In genomic region chr19:17090501-17091074, GRCh38 we compare ENCODE assay signal across 10 cellular contexts. TPM values are rescaled to one million over a fixed set of nuclear protein-coding genes. Genes with fewer than 3 reads are reported as not detected.
DNase-seq lines count a peak whose midpoint lies in the region; ATAC-seq and TF ChIP-seq lines count a peak whose summit lies in the region.
"Had no signal": no experiment of that assay in that cellular context is flagged by ENCODE, and none has a peak within 500 bp of the region (broad histone marks: within the 10 kb centered on the region; RNA-seq: fewer than 3 reads in every experiment).

No MANE protein-coding gene starts in this region.

- H3K36me3 ChIP-seq in muscle layer of duodenum (ENCODE audit: control insufficient read depth in 1 of 2, insufficient read depth in 2 of 2, low read length in 2 of 2), result no peaks in the 10 kb centered on the region

- ATAC-seq in activated naive CD8-positive, alpha-beta T cell treated with anti-CD3 and anti-CD28 coated beads, Interleukin-2, amount 50 U/mL, for 24 hours, result peak; percentile 84
- ATAC-seq in left colon, result no peak
- ATAC-seq: body of pancreas had no signal

- peak overlapping the region; percentile 1 for H3K4me3 Mint-ChIP-seq in activated naive CD8-positive, alpha-beta T cell treated with anti-CD3 and anti-CD28 coated beads, Interleukin-2, amount 50 U/mL, for 24 hours

- peaks cover 3% of the 10 kb centered on the region; the same call in 1 of the 2 replicates for H3K9me3 ChIP-seq in AG04450 (ENCODE audit: control insufficient read depth, insufficient read depth, low read length)
- H3K9me3 ChIP-seq in muscle layer of duodenum (ENCODE audit: control insufficient read depth in 1 of 2, low read length in 2 of 2), result no peaks in the 10 kb centered on the region
- H3K9me3 ChIP-seq: body of pancreas had no signal

- H3K4me1 Mint-ChIP-seq in activated naive CD8-positive, alpha-beta T cell treated with anti-CD3 and anti-CD28 coated beads, Interleukin-2, amount 50 U/mL, for 24 hours, result peaks cover 43% of the 10 kb centered on the region

- POLR2A ChIA-PET in AG04450 (lab: Yijun Ruan, JAX), result no interaction called here

- H3K36me3 Mint-ChIP-seq in activated naive CD8-positive, alpha-beta T cell treated with anti-CD3 and anti-CD28 coated beads, Interleukin-2, amount 50 U/mL, for 24 hours (ENCODE audit: low read depth), result peaks cover 12% of the 10 kb centered on the region

- H3K4me3 ChIP-seq in AG04450 (ENCODE audit: low read depth, low read length) (no peak overlapping the region), muscle layer of duodenum (ENCODE audit: low read depth in 1 of 2, low read length in 2 of 2) (no peak overlapping the region)
- H3K4me3 ChIP-seq: body of pancreas had no signal

- no peaks in the 10 kb centered on the region for H3K9me3 Mint-ChIP-seq in activated naive CD8-positive, alpha-beta T cell treated with anti-CD3 and anti-CD28 coated beads, Interleukin-2, amount 50 U/mL, for 24 hours

- no peak for TF ChIP-seq CTCF in AG04450 (IDR thresholded peaks at IDR 0.05; ENCODE audit: low read depth, low read length)

- intact Hi-C loops in left colon (cut with DNase I, micrococcal nuclease), result no loop called here

- peak overlapping the region; percentile 99 for H3K27ac ChIP-seq in AG04450 (ENCODE audit: low read depth, low read length)
- peak overlapping the region; percentile 53 for H3K27ac ChIP-seq in muscle layer of duodenum (ENCODE audit: low read length)

- no peaks in the 10 kb centered on the region for H3K27me3 Mint-ChIP-seq in activated naive CD8-positive, alpha-beta T cell treated with anti-CD3 and anti-CD28 coated beads, Interleukin-2, amount 50 U/mL, for 24 hours

- H3K27me3 ChIP-seq in AG04450 (ENCODE audit: control insufficient read depth, insufficient read depth, low read length) (no peaks in the 10 kb centered on the region), muscle layer of duodenum (ENCODE audit: low read depth, low read length) (no peaks in the 10 kb centered on the region)
- H3K27me3 ChIP-seq: body of pancreas had no signal

- DNase-seq in AG04450 (ENCODE audit: low read depth, low spot score), result no peak
- DNase-seq in MV-4-11 (lab: John Stamatoyannopoulos, UW), result peak; percentile 70
- DNase-seq in activated naive CD8-positive, alpha-beta T cell treated with anti-CD3 and anti-CD28 coated beads, Interleukin-2, amount 50 U/mL, for 24 hours, result no peak
- no peak for DNase-seq in globus pallidus (ENCODE audit: low spot score)
- DNase-seq in NCI-H774 (lab: John Stamatoyannopoulos, UW), result no peak
- no peak for DNase-seq in NCI-H187 treated with DMSO at 0.1 percent for 48 hours (lab: John Stamatoyannopoulos, UW)
- DNase-seq in left colon, result no peak
- DNase-seq: NCI-H82 had no signal

- peak overlapping the region; percentile 23 for H3K27ac Mint-ChIP-seq in activated naive CD8-positive, alpha-beta T cell treated with anti-CD3 and anti-CD28 coated beads, Interleukin-2, amount 50 U/mL, for 24 hours

- CTCF ChIA-PET in AG04450 (lab: Charles Lee), result interaction anchor here (0.9 kb wide), 1 partner anchor 11 kb away, joined by 3 read pairs; no protein-coding TSS in a partner anchor

- peaks cover 9 to 49% of the 10 kb centered on the region in 2 donors for H3K4me1 ChIP-seq in muscle layer of duodenum (ENCODE audit: control insufficient read depth in 1 of 2, insufficient read depth in 2 of 2, low read length in 2 of 2)
- H3K4me1 ChIP-seq: body of pancreas had no signal

RNA-seq across cellular contexts. Expression of gene MYO9B, which starts 15.0 kb away (rescaled TPM):
- polyA plus RNA-seq in AG04450 (2011; rRNA removed), result 34.5 and 42.5 TPM in 2 replicates
- polyA minus RNA-seq in AG04450 (2011; rRNA and poly(A)+ RNA removed), result 81.8 and 112 TPM in 2 replicates
- 10 to 100 TPM; 69.9 to 82.2 TPM for total RNA-seq in left colon

RNA-seq across cellular contexts. Expression of gene HAUS8, which starts 15.3 kb away (rescaled TPM):
- polyA plus RNA-seq in AG04450 (2011; rRNA removed), result 4.6 and 4.9 TPM in 2 replicates
- 2.3 and 3.7 TPM in 2 replicates for polyA minus RNA-seq in AG04450 (2011; rRNA and poly(A)+ RNA removed)
- total RNA-seq in left colon, result 10 to 100 TPM; 10.7 to 14.1 TPM
